10 cellular contexts compared by ENCODE assay signal in the genomic region with DNA sequence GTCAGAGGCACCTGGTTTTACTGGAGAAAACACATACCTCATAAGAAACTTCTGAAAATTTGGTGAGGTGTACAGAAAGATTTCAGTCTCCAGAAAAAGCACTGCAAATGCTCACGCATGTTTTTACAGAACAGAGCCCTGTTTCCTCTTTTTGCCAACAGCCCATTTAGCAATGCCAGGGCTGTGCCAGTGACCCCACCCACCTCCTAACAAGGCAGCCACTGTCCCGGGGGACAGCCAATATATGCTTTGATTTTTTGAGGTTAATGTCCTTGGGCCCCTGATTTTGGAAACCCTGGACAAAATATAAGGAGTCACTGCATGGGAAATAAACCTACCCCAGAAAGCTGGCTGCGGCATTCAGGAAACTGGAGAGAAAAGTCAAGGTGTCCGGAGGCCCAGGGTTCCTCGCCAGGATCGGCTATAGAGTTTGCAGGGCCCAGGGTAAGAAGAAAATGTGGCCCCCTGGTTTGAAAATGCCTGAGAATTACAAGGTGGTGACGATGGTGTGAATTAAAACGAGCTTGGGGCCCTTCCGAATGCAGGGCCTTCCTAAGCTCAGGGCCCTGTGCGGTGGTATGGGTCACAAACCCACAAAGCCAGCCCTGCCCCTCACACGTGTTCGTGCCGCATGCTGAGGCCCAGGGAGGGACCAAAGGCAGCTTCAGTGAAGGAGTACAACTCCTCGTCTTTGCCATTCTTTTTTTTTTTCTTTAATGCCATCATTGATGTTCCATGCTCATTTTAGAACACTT.
DNase-seq lines count a peak whose midpoint lies in the region; ATAC-seq and TF ChIP-seq lines count a peak whose summit lies in the region.
"Had no signal": no experiment of that assay in that cellular context is flagged by ENCODE, and none has a peak within 500 bp of the region (broad histone marks: within the 10 kb centered on the region; RNA-seq: fewer than 3 reads in every experiment).

No MANE protein-coding gene starts in this region.

- no peaks in the 10 kb centered on the region for H3K9me3 Mint-ChIP-seq in chondrocyte (ENCODE audit: low read depth)

- no peaks in the 10 kb centered on the region for H3K36me3 Mint-ChIP-seq in chondrocyte (ENCODE audit: low read depth)

- H3K27ac Mint-ChIP-seq in chondrocyte (ENCODE audit: unreplicated experiment), result no peak overlapping the region

- no peaks in the 10 kb centered on the region for H3K27me3 ChIP-seq in thoracic aorta (replicated peaks; ENCODE audit: insufficient read depth)

- ATAC-seq in thoracic aorta (ENCODE audit: insufficient number of reproducible peaks, low FRiP score, low read depth) (no peak), GM19023 (IDR thresholded peaks at IDR 0.05; ENCODE audit: unreplicated experiment) (no peak)

- peak overlapping the region; percentile 45 for H3K4me3 ChIP-seq in thoracic aorta
- H3K4me3 ChIP-seq: cardiac muscle cell had no signal

- no peaks in the 10 kb centered on the region for H3K36me3 ChIP-seq in thoracic aorta
- H3K36me3 ChIP-seq: cardiac muscle cell had no signal

- H3K27me3 Mint-ChIP-seq in chondrocyte (ENCODE audit: low read depth), result no peaks in the 10 kb centered on the region

- peak overlapping the region; percentile 97 to 100 for H3K27ac ChIP-seq in thoracic aorta
- H3K27ac ChIP-seq: cardiac muscle cell had no signal

- no peak overlapping the region for H3K4me3 Mint-ChIP-seq in chondrocyte (ENCODE audit: unreplicated experiment)

- H3K4me1 Mint-ChIP-seq in chondrocyte (ENCODE audit: low read depth), result peaks cover 31% of the 10 kb centered on the region

- DNase-seq in MV-4-11 (lab: John Stamatoyannopoulos, UW), result peak; percentile 28
- peak; percentile 47 for DNase-seq in chondrocyte (ENCODE audit: low spot score)
- peak; percentile 80 for DNase-seq in mesenteric fat pad (ENCODE audit: low spot score)
- DNase-seq in thoracic aorta (ENCODE audit: low spot score), result no peak
- DNase-seq in NCI-H345 treated with DMSO at 0.1 percent for 48 hours (lab: John Stamatoyannopoulos, UW; ENCODE audit: unreplicated experiment), result no peak
- no peak for DNase-seq in activated naive CD4-positive, alpha-beta T cell (lab: John Stamatoyannopoulos, UW)
- DNase-seq: NCI-H1105, retina had no signal

- TF ChIP-seq CTCF in chondrocyte (IDR thresholded peaks at IDR 0.05) (no peak), thoracic aorta (IDR thresholded peaks at IDR 0.05) (no peak)

- H3K9me3 ChIP-seq in thoracic aorta, result no peaks in the 10 kb centered on the region

- H3K4me1 ChIP-seq in thoracic aorta (ENCODE audit: control insufficient read depth in 1 of 2, low read depth in 2 of 2), result peaks cover 60 to 87% of the 10 kb centered on the region in 2 donors

Comparison
In these comparisons a context has a peak if more than half of its experiments do, and no peak if none do; other contexts are left out.
1. DNase-seq: peak in MV-4-11 (single experiment), chondrocyte (single experiment) and mesenteric fat pad (single experiment); none in thoracic aorta (single experiment), NCI-H345 treated with DMSO at 0.1 percent for 48 hours (single experiment) and activated naive CD4-positive, alpha-beta T cell (0 of 4).